ENCODE assay signal across 8 cellular contexts in genomic region chr4:2843909-2844584, GRCh38. TPM values are rescaled to one million over a fixed set of nuclear protein-coding genes. Genes with fewer than 3 reads are reported as not detected.
A peak's percentile ranks its signal among the peaks of the same experiment; 100 is the strongest.
DNase-seq lines count a peak whose midpoint lies in the region; ATAC-seq and TF ChIP-seq lines count a peak whose summit lies in the region.

No MANE protein-coding gene starts in this region.

- no peak for TF ChIP-seq CTCF in astrocyte of the spinal cord (IDR thresholded peaks at IDR 0.05; ENCODE audit: low read depth, low read length)

- in situ Hi-C loops in astrocyte of the spinal cord (cut with HindIII; ENCODE audit: low sequenced_read_pairs), result no loop called here

- DNase-seq in CD1c-positive myeloid dendritic cell (ENCODE audit: extremely low spot score), result peak; percentile 30
- peak; percentile 34 for DNase-seq in LHCN-M2 (ENCODE audit: low read depth)
- peak; percentile 36 for DNase-seq in astrocyte of the spinal cord (ENCODE audit: low read depth, low spot score)
- DNase-seq in iPS-NIHi11 (ENCODE audit: low spot score), result peak; percentile 56
- DNase-seq in NCI-H2227 treated with DMSO at 0.1 percent for 48 hours (lab: John Stamatoyannopoulos, UW), result no peak
- no peak for DNase-seq in NCI-H2196 (lab: John Stamatoyannopoulos, UW; ENCODE audit: unreplicated experiment)

- H3K27ac ChIP-seq in skin epidermis, result peak overlapping the region; percentile 86 to 99 (median 95)

- H3K4me3 ChIP-seq in astrocyte of the spinal cord (ENCODE audit: low read depth, low read length), result peak overlapping the region; percentile 77
- peak overlapping the region; percentile 51 to 91 (median 81) for H3K4me3 ChIP-seq in skin epidermis

- peak; percentile 24 for ATAC-seq in GM21423 (IDR thresholded peaks at IDR 0.05; ENCODE audit: unreplicated experiment)

RNA-seq across cellular contexts. Expression of gene ADD1, which starts 0.4 kb away (rescaled TPM):
- total RNA-seq in LHCN-M2 (2014; rRNA removed), result 142 and 149 TPM in 2 replicates
- polyA plus RNA-seq in LHCN-M2 (2012), result 216 TPM

RNA-seq across cellular contexts. Expression of gene SH3BP2, which starts 51.2 kb away (rescaled TPM):
- 26.9 and 31.7 TPM in 2 replicates for total RNA-seq in LHCN-M2 (2014; rRNA removed)
- 11.4 TPM for polyA plus RNA-seq in LHCN-M2 (2012)

Comparison
In these comparisons a context has a peak if more than half of its experiments do, and no peak if none do; other contexts are left out.
1. DNase-seq: peak in CD1c-positive myeloid dendritic cell (single experiment), LHCN-M2 (single experiment), astrocyte of the spinal cord (single experiment) and iPS-NIHi11 (single experiment); none in NCI-H2227 treated with DMSO at 0.1 percent for 48 hours (single experiment) and NCI-H2196 (single experiment).